ENCODE assay signal across 9 cellular contexts in genomic region chr11:63478896-63479295, GRCh38. TPM values are rescaled to one million over a fixed set of nuclear protein-coding genes. Genes with fewer than 3 reads are reported as not detected.
DNase-seq lines count a peak whose midpoint lies in the region; ATAC-seq and TF ChIP-seq lines count a peak whose summit lies in the region.
"Had no signal": no experiment of that assay in that cellular context is flagged by ENCODE, and none has a peak within 500 bp of the region (broad histone marks: within the 10 kb centered on the region; RNA-seq: fewer than 3 reads in every experiment).

No MANE protein-coding gene starts in this region.

- CTCF ChIA-PET in Calu3 (lab: Charles Lee) = interaction anchor here (0.6 to 3.5 kb wide), 10 partner anchors 11 to 157 kb away, joined by 3 to 21 read pairs (median 4); partner anchors contain the start of genes PLAAT4 and PLAAT5
- CTCF ChIA-PET in IMR-90 (lab: Yijun Ruan, JAX) = interaction anchor here (0.6 to 2.2 kb wide), 8 partner anchors 8 to 259 kb away, joined by 3 to 15 read pairs (median 3); no protein-coding TSS in a partner anchor

- no peak overlapping the region for H2BK15ac ChIP-seq in IMR-90 (ENCODE audit: low read depth, low read length)

- no peak overlapping the region for H4K5ac ChIP-seq in IMR-90 (ENCODE audit: low read depth, low read length)

- no peaks in the 10 kb centered on the region for H3K9me3 ChIP-seq in IMR-90 (ENCODE audit: control insufficient read depth, insufficient read depth, low read length)
- H3K9me3 ChIP-seq in NT2/D1 (ENCODE audit: insufficient read depth, low read length) = peaks cover 17% of the 10 kb centered on the region
- peaks cover 0 to 14% (median 0%) of the 10 kb centered on the region in 4 donors for H3K9me3 ChIP-seq in stomach

- TF ChIP-seq EP300 in stomach (IDR thresholded peaks at IDR 0.05) = no peak

- POLR2A ChIA-PET in IMR-90 (lab: Charles Lee; ENCODE audit: unreplicated experiment) = no interaction called here
- POLR2A ChIA-PET in naive thymus-derived CD8-positive, alpha-beta T cell (lab: Charles Lee) = interaction anchor here (0.6 to 1.0 kb wide), 6 partner anchors 72 to 324 kb away, joined by 3 to 5 read pairs (median 3); no protein-coding TSS in a partner anchor

- no peak overlapping the region for H4K91ac ChIP-seq in IMR-90 (ENCODE audit: insufficient read depth, low read depth, low read length)

- no peak overlapping the region for H3K18ac ChIP-seq in IMR-90 (ENCODE audit: low read depth, low read length)

- no peak overlapping the region for H3K27ac Mint-ChIP-seq in Calu3 (ENCODE audit: unreplicated experiment)
- H3K27ac Mint-ChIP-seq in naive thymus-derived CD8-positive, alpha-beta T cell = no peak overlapping the region

- H4K8ac ChIP-seq in IMR-90 (ENCODE audit: low read depth in 2 of 2, low read length in 2 of 2) = no peak overlapping the region; a peak in 1 of 4 replicates

- WGBS in IMR-90 (ENCODE audit: extremely low coverage in 2 of 2, insufficient read length in 1 of 2), 2 experiments = 0% methylated on average over 1 of the region's 5 CpGs; no CpG with 5 or more reads in 1 of the 2 experiments
- WGBS in stomach, 5 donors = 14 to 19% (median 16%) methylated on average over 5 of the region's 5 CpGs

- H3K27me3 ChIP-seq in IMR-90 (ENCODE audit: control insufficient read depth, insufficient read depth, low read length) = peaks cover 3% of the 10 kb centered on the region
- no peaks in the 10 kb centered on the region for H3K27me3 ChIP-seq in NT2/D1 (ENCODE audit: insufficient read depth, insufficient read length)
- H3K27me3 ChIP-seq in stomach = no peaks in the 10 kb centered on the region

- peak overlapping the region; percentile 67 for H2AFZ ChIP-seq in IMR-90 (replicated peaks; ENCODE audit: low read length, poor library complexity)

- TF ChIP-seq RAD21 in IMR-90 (IDR thresholded peaks at IDR 0.05; ENCODE audit: low read length) = peak; percentile 98

- TF ChIP-seq CTCF in Calu3 (IDR thresholded peaks at IDR 0.05; ENCODE audit: unreplicated experiment) (peak; percentile 80), IMR-90 (conservative IDR thresholded peaks at IDR 0.05; ENCODE audit: low read depth, low read length) (peak; percentile 95), stomach (IDR thresholded peaks at IDR 0.05) (peak in 5 of 7 experiments; percentile 81 to 95 (median 90))

- peak; percentile 69 for DNase-seq in Calu3
- DNase-seq in IMR-90 = peak; percentile 75
- peak; percentile 66 for DNase-seq in NT2/D1 (ENCODE audit: low read depth, low spot score)
- peak; percentile 45 for DNase-seq in activated CD8-positive, alpha-beta memory T cell treated with anti-CD3 and anti-CD28 coated beads, Interleukin-2, amount 50 U/mL, for 4 hours
- DNase-seq in erythroblast (lab: John Stamatoyannopoulos, UW) = peak; percentile 67 to 81
- peak in 9 of 10 donors; percentile 25 to 79 (median 62) for DNase-seq in naive thymus-derived CD8-positive, alpha-beta T cell
- DNase-seq in stomach = peak; percentile 54

- peaks cover 5% of the 10 kb centered on the region for H3K9me3 Mint-ChIP-seq in Calu3 (ENCODE audit: low read depth, unreplicated experiment)
- peaks cover 0 to 19% (median 7%) of the 10 kb centered on the region in 9 donors for H3K9me3 Mint-ChIP-seq in naive thymus-derived CD8-positive, alpha-beta T cell

- dilution Hi-C loops in IMR-90 (cut with HindIII; ENCODE audit: low sequenced_read_pairs, unreplicated experiment) = no loop called here

- H3K9ac ChIP-seq in IMR-90 (ENCODE audit: low read depth, low read length) (no peak overlapping the region), NT2/D1 (ENCODE audit: insufficient read length, low read depth) (no peak overlapping the region)

- no peak overlapping the region for H3K4ac ChIP-seq in IMR-90 (ENCODE audit: low read depth, low read length)

- no peak overlapping the region for H3K23ac ChIP-seq in IMR-90 (ENCODE audit: low read depth, low read length)

- H3K9me1 ChIP-seq in IMR-90 (ENCODE audit: insufficient read depth, low read length) = no peaks in the 10 kb centered on the region

- H3K4me3 ChIP-seq in IMR-90 (ENCODE audit: insufficient read depth, low read depth, low read length) (no peak overlapping the region), NT2/D1 (ENCODE audit: insufficient read length, low read depth) (no peak overlapping the region), stomach (no peak overlapping the region)

- H2BK20ac ChIP-seq in IMR-90 (ENCODE audit: low read depth, low read length) = no peak overlapping the region

- H3K27ac ChIP-seq in IMR-90 (ENCODE audit: insufficient read depth, low read length) = no peak overlapping the region
- peak overlapping the region in 1 of 5 donors; percentile 5 for H3K27ac ChIP-seq in stomach

- no peaks in the 10 kb centered on the region for H3K4me1 ChIP-seq in IMR-90 (ENCODE audit: control insufficient read depth, insufficient read depth, low read length)
- H3K4me1 ChIP-seq in NT2/D1 (ENCODE audit: insufficient read depth, insufficient read length) = no peaks in the 10 kb centered on the region
- peaks cover 0 to 7% (median 3%) of the 10 kb centered on the region in 4 donors for H3K4me1 ChIP-seq in stomach

- no peak overlapping the region for H3K56ac ChIP-seq in IMR-90 (ENCODE audit: extremely low read depth, insufficient read depth, low read length)

- no peaks in the 10 kb centered on the region for H4K20me1 ChIP-seq in IMR-90 (ENCODE audit: insufficient read depth, low read length)

- no peak overlapping the region for H2BK5ac ChIP-seq in IMR-90 (ENCODE audit: low read depth, low read length, poor library complexity, severe bottlenecking)

- BruUV-seq in Calu3 (replicated peaks; lab: Mats Ljungman, UMichigan) (no TSS peak), IMR-90 (replicated peaks; lab: Mats Ljungman, UMichigan) (no TSS peak)

- peak overlapping the region; percentile 92 for H2AK9ac ChIP-seq in IMR-90 (replicated peaks; ENCODE audit: low read depth, low read length, poor library complexity)

- H2BK120ac ChIP-seq in IMR-90 (ENCODE audit: low read depth, low read length) = no peak overlapping the region

- no peaks in the 10 kb centered on the region for H3K27me3 Mint-ChIP-seq in Calu3 (ENCODE audit: unreplicated experiment)
- H3K27me3 Mint-ChIP-seq in naive thymus-derived CD8-positive, alpha-beta T cell = peaks cover 0 to 7% (median 2%) of the 10 kb centered on the region in 5 donors

- ATAC-seq in IMR-90 (ENCODE audit: low read depth) = peak; percentile 97
- peak; percentile 68 to 70 for ATAC-seq in naive thymus-derived CD8-positive, alpha-beta T cell
- no peak for ATAC-seq in HG03469 (IDR thresholded peaks at IDR 0.05; ENCODE audit: unreplicated experiment)

- H3K4me2 ChIP-seq in IMR-90 (ENCODE audit: low read depth, low read length) = no peak overlapping the region

- no peaks in the 10 kb centered on the region for H3K79me1 ChIP-seq in IMR-90 (ENCODE audit: low read depth in 1 of 2, low read length in 2 of 2)

- H2AK5ac ChIP-seq in IMR-90 (ENCODE audit: low read depth, low read length) = no peak overlapping the region

- TF ChIP-seq POLR2A in IMR-90 (IDR thresholded peaks at IDR 0.05; ENCODE audit: low read depth, low read length) (peak; percentile 58; the same call in 1 of the 2 replicates), erythroblast (IDR thresholded peaks at IDR 0.05; ENCODE audit: low read length) (no peak), stomach (IDR thresholded peaks at IDR 0.05) (no peak)

- H3K4me3 Mint-ChIP-seq in Calu3 (ENCODE audit: low read depth, unreplicated experiment) = no peak overlapping the region
- H3K4me3 Mint-ChIP-seq in naive thymus-derived CD8-positive, alpha-beta T cell = no peak overlapping the region

- intact Hi-C loops in Calu3 (cut with micrococcal nuclease; ENCODE audit: unreplicated experiment) = loop anchor here (1.0 to 5.0 kb wide), 5 partner anchors 29 to 156 kb away; no protein-coding TSS in a partner anchor
- intact Hi-C loops in IMR-90 (cut with micrococcal nuclease) = loop anchor here (1.0 to 5.0 kb wide), 3 partner anchors 157 to 333 kb away; partner anchors contain the start of gene SPINDOC
- intact Hi-C loops in stomach (cut with DNase I; ENCODE audit: low total_unique reads) = no loop called here

- in situ Hi-C loops in IMR-90 (cut with MboI; ENCODE audit: low sequenced_read_pairs) = loop anchor here (5.0 to 25.0 kb wide), 3 partner anchors 158 to 458 kb away; partner anchors contain the start of gene NAA40

- no peaks in the 10 kb centered on the region for H3K36me3 Mint-ChIP-seq in Calu3 (ENCODE audit: insufficient read depth, unreplicated experiment)
- H3K36me3 Mint-ChIP-seq in naive thymus-derived CD8-positive, alpha-beta T cell = peaks cover 0 to 11% (median 11%) of the 10 kb centered on the region in 3 donors

- H3K14ac ChIP-seq in IMR-90 (replicated peaks; ENCODE audit: low read depth, low read length) = no peak overlapping the region

- peaks cover 40% of the 10 kb centered on the region for H3K4me1 Mint-ChIP-seq in Calu3 (ENCODE audit: low read depth, unreplicated experiment)
- peaks cover 0 to 1% (median 0%) of the 10 kb centered on the region in 4 donors for H3K4me1 Mint-ChIP-seq in naive thymus-derived CD8-positive, alpha-beta T cell

- H3K36me3 ChIP-seq in IMR-90 (ENCODE audit: control insufficient read depth, insufficient read depth, low read length) (no peaks in the 10 kb centered on the region), NT2/D1 (ENCODE audit: insufficient read depth, insufficient read length, low read length) (no peaks in the 10 kb centered on the region), stomach (no peaks in the 10 kb centered on the region)

RNA-seq across cellular contexts. Expression of gene PLAAT5, which starts 12.1 kb away (rescaled TPM):
- total RNA-seq in Calu3 (2022) (0.42 and 0.57 TPM in 2 replicates), IMR-90 (2012; rRNA removed) (not detected in 2 replicates), stomach (1 to 10 TPM in 2 of 5 donors, not detected in 3; 1.8 to 2.4 TPM)
- polyA plus RNA-seq in IMR-90 (2012; rRNA removed) (not detected in 2 replicates), stomach (1 to 10 TPM; 1.1 to 1.9 (median 1.9) TPM)
- not detected in 2 replicates for polyA plus RNA-seq in IMR-90 (2012; cell fraction: cytosol; rRNA removed)
- not detected in 2 replicates for polyA plus RNA-seq in IMR-90 (2012; cell fraction: nucleus; rRNA removed; ENCODE audit: low replicate concordance)
- total RNA-seq in naive thymus-derived CD8-positive, alpha-beta T cell = under 1 TPM; 0.18 to 0.58 TPM
- polyA plus RNA-seq in naive thymus-derived CD8-positive, alpha-beta T cell = under 1 TPM; 0.34 to 0.64 (median 0.36) TPM
- total RNA-seq: T-helper 2 cell treated with Interferon-gamma antibody and Interleukin-4, amounts not matched to agents 100 ng/mL and 5 ng/mL, for 36 hours had no signal

RNA-seq across cellular contexts. Expression of gene LGALS12, which starts 27.0 kb away (rescaled TPM):
- total RNA-seq in Calu3 (2022) (not detected in 2 replicates), IMR-90 (2012; rRNA removed) (not detected in 2 replicates), stomach (under 1 TPM in 1 of 5 donors, not detected in 4; 0.55 TPM)
- polyA plus RNA-seq in IMR-90 (2012; rRNA removed) (not detected in 2 replicates), stomach (1 to 10 TPM in 1 of 3 donors, under 1 TPM in 2; 0.38 to 1.1 (median 0.44) TPM)
- polyA plus RNA-seq in IMR-90 (2012; cell fraction: cytosol; rRNA removed) = not detected in 2 replicates
- not detected in 2 replicates for polyA plus RNA-seq in IMR-90 (2012; cell fraction: nucleus; rRNA removed; ENCODE audit: low replicate concordance)
- not detected for total RNA-seq in naive thymus-derived CD8-positive, alpha-beta T cell
- not detected for polyA plus RNA-seq in naive thymus-derived CD8-positive, alpha-beta T cell

RNA-seq across cellular contexts. Expression of gene PLAAT4, which starts 57.7 kb away (rescaled TPM):
- 157 and 269 TPM in 2 replicates for total RNA-seq in Calu3 (2022)
- 0.18 TPM in 1 of 2 replicates, not detected in the other for total RNA-seq in IMR-90 (2012; rRNA removed)
- polyA plus RNA-seq in IMR-90 (2012; rRNA removed) = 0.17 and 0.34 TPM in 2 replicates
- 1.3 and 1.4 TPM in 2 replicates for polyA plus RNA-seq in IMR-90 (2012; cell fraction: cytosol; rRNA removed)
- 0.17 and 0.86 TPM in 2 replicates for polyA plus RNA-seq in IMR-90 (2012; cell fraction: nucleus; rRNA removed; ENCODE audit: low replicate concordance)
- 10 to 100 TPM; 97.8 to 99.8 TPM for total RNA-seq in naive thymus-derived CD8-positive, alpha-beta T cell
- 100 to 1,000 TPM; 460 to 532 (median 464) TPM for polyA plus RNA-seq in naive thymus-derived CD8-positive, alpha-beta T cell
- 100 to 1,000 TPM in 1 of 5 donors, 10 to 100 TPM in 3, 1 to 10 TPM in 1; 4.0 to 121 (median 12.7) TPM for total RNA-seq in stomach
- polyA plus RNA-seq in stomach = 100 to 1,000 TPM in 1 of 3 donors, 10 to 100 TPM in 2; 86.9 to 262 (median 98.5) TPM
